1 cellular context compared by ENCODE assay signal in the genomic region with DNA sequence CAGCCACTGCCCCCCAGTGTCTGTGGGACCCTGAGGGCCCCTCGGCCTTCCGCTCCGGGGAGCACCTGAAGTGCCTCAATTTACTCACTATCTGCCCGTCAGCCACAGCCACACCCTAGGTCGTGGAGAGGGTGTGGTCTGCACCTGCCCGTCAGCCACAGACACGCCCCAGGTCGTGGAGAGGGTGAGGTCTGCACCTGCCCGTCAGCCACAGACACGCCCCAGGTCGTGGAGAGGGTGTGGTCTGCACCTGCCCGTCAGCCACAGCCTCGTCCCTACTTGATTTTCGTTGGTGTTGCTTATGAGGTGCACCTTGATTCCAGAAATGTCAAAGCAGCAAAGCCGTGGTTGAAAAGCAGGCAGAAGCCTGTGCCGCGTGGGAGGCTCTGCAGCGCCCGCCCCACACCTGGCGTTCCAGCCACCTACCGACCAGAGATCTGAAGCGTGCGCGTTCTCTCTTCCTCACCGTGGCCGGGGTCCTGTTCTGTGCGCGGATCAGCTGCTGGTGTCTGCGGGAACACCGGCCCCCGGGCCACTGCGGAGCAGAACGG.
TF ChIP-seq lines count a peak whose summit lies in the region.

No MANE protein-coding gene starts in this region.

TF ChIP-seq in GM23338, 12 proteins besides CTCF, POLR2A, EP300 and RAD21 (continued from another document):
- TF ChIP-seq, protein P1, sequence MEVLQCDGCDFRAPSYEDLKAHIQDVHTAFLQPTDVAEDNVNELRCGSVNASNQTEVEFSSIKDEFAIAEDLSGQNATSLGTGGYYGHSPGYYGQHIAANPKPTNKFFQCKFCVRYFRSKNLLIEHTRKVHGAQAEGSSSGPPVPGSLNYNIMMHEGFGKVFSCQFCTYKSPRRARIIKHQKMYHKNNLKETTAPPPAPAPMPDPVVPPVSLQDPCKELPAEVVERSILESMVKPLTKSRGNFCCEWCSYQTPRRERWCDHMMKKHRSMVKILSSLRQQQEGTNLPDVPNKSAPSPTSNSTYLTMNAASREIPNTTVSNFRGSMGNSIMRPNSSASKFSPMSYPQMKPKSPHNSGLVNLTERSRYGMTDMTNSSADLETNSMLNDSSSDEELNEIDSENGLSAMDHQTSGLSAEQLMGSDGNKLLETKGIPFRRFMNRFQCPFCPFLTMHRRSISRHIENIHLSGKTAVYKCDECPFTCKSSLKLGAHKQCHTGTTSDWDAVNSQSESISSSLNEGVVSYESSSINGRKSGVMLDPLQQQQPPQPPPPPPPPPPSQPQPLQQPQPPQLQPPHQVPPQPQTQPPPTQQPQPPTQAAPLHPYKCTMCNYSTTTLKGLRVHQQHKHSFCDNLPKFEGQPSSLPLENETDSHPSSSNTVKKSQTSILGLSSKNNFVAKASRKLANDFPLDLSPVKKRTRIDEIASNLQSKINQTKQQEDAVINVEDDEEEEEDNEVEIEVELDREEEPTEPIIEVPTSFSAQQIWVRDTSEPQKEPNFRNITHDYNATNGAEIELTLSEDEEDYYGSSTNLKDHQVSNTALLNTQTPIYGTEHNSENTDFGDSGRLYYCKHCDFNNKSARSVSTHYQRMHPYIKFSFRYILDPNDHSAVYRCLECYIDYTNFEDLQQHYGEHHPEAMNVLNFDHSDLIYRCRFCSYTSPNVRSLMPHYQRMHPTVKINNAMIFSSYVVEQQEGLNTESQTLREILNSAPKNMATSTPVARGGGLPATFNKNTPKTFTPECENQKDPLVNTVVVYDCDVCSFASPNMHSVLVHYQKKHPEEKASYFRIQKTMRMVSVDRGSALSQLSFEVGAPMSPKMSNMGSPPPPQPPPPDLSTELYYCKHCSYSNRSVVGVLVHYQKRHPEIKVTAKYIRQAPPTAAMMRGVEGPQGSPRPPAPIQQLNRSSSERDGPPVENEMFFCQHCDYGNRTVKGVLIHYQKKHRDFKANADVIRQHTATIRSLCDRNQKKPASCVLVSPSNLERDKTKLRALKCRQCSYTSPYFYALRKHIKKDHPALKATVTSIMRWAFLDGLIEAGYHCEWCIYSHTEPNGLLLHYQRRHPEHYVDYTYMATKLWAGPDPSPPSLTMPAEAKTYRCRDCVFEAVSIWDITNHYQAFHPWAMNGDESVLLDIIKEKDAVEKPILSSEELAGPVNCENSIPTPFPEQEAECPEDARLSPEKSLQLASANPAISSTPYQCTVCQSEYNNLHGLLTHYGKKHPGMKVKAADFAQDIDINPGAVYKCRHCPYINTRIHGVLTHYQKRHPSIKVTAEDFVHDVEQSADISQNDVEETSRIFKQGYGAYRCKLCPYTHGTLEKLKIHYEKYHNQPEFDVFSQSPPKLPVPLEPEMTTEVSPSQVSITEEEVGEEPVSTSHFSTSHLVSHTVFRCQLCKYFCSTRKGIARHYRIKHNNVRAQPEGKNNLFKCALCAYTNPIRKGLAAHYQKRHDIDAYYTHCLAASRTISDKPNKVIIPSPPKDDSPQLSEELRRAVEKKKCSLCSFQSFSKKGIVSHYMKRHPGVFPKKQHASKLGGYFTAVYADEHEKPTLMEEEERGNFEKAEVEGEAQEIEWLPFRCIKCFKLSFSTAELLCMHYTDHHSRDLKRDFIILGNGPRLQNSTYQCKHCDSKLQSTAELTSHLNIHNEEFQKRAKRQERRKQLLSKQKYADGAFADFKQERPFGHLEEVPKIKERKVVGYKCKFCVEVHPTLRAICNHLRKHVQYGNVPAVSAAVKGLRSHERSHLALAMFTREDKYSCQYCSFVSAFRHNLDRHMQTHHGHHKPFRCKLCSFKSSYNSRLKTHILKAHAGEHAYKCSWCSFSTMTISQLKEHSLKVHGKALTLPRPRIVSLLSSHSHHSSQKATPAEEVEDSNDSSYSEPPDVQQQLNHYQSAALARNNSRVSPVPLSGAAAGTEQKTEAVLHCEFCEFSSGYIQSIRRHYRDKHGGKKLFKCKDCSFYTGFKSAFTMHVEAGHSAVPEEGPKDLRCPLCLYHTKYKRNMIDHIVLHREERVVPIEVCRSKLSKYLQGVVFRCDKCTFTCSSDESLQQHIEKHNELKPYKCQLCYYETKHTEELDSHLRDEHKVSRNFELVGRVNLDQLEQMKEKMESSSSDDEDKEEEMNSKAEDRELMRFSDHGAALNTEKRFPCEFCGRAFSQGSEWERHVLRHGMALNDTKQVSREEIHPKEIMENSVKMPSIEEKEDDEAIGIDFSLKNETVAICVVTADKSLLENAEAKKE (CRISPR knock-in tag; IDR thresholded peaks at IDR 0.05), result no peak
- TF ChIP-seq EZH2 (IDR thresholded peaks at IDR 0.05; ENCODE audit: low read depth, unreplicated experiment) (no peak), EZH2phosphoT487 (IDR thresholded peaks at IDR 0.05; ENCODE audit: unreplicated experiment) (no peak), POLR2AphosphoS5 (IDR thresholded peaks at IDR 0.05; ENCODE audit: low read depth) (no peak), ZNF114 (CRISPR knock-in tag; IDR thresholded peaks at IDR 0.05) (no peak), STAT1 (IDR thresholded peaks at IDR 0.05; ENCODE audit: unreplicated experiment) (no peak)
- TF ChIP-seq, protein P2, sequence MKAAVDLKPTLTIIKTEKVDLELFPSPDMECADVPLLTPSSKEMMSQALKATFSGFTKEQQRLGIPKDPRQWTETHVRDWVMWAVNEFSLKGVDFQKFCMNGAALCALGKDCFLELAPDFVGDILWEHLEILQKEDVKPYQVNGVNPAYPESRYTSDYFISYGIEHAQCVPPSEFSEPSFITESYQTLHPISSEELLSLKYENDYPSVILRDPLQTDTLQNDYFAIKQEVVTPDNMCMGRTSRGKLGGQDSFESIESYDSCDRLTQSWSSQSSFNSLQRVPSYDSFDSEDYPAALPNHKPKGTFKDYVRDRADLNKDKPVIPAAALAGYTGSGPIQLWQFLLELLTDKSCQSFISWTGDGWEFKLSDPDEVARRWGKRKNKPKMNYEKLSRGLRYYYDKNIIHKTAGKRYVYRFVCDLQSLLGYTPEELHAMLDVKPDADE (IDR thresholded peaks at IDR 0.05), result no peak
